In genomic region chr15:90154246-90154645, GRCh38 we compare ENCODE assay signal across 17 cellular contexts.
"Had no signal": no experiment of that assay in that cellular context is flagged by ENCODE, and none has a peak within 500 bp of the region (broad histone marks: within the 10 kb centered on the region; RNA-seq: fewer than 3 reads in every experiment).

No MANE protein-coding gene starts in this region.

- DNase-seq: activated CD4-positive, alpha-beta T cell treated with anti-CD3 and anti-CD28 coated beads, Interleukin-2, amount 50 U/mL, for 48 hours; activated CD8-positive, alpha-beta memory T cell treated with anti-CD3 and anti-CD28 coated beads, Interleukin-2, amount 10 ng/mL, durations not matched to agents 7 days and 5 days; activated effector memory CD4-positive, alpha-beta T cell treated with anti-CD3 and anti-CD28 coated beads, Interleukin-2, amount 50 U/mL, for 16 hours; activated T-cell treated with anti-CD3 and anti-CD28 coated beads, Interleukin-2, amount 50 U/mL, for 48 hours; amniotic stem cell; central memory CD4-positive, alpha-beta T cell; colonic mucosa; hippocampal formation; kidney; left ventricle myocardium superior; stimulated activated CD4-positive, alpha-beta T cell treated with anti-CD3 and anti-CD28 coated beads, Interleukin-4, amount 100 ng/mL, for 1 hour; stimulated activated naive B cell treated with anti-CD40 and anti-IgM and Interleukin-4, amounts not matched to agents 10 μg/mL and 1 μg/mL and 100 μg/mL, for 72 hours; substantia nigra; T-cell had no signal

- H3K36me3 ChIP-seq: colonic mucosa, neural progenitor cell, transverse colon had no signal

- H3K9me3 ChIP-seq: colonic mucosa, transverse colon had no signal

- H3K4me3 ChIP-seq: colonic mucosa, neural progenitor cell, transverse colon had no signal

- H3K27me3 ChIP-seq: colonic mucosa, neural progenitor cell, transverse colon had no signal

- FAIRE-seq: endometrium, kidney had no signal

- H3K4me2 ChIP-seq: neural progenitor cell had no signal

- ATAC-seq: activated CD8-positive, alpha-beta memory T cell treated with anti-CD3 and anti-CD28 coated beads, Interleukin-2, amount 10 ng/mL, durations not matched to agents 7 days and 5 days; left ventricle myocardium superior; stimulated activated naive B cell treated with anti-CD40 and anti-IgM and Interleukin-4, amounts not matched to agents 10 μg/mL and 1 μg/mL and 100 μg/mL, for 72 hours; T-cell had no signal

- H3K9ac ChIP-seq: neural progenitor cell had no signal

- H2AFZ ChIP-seq: neural progenitor cell had no signal

- H3K27ac ChIP-seq: colonic mucosa, neural progenitor cell had no signal
